27 cellular contexts compared by ENCODE assay signal in the genomic region with DNA sequence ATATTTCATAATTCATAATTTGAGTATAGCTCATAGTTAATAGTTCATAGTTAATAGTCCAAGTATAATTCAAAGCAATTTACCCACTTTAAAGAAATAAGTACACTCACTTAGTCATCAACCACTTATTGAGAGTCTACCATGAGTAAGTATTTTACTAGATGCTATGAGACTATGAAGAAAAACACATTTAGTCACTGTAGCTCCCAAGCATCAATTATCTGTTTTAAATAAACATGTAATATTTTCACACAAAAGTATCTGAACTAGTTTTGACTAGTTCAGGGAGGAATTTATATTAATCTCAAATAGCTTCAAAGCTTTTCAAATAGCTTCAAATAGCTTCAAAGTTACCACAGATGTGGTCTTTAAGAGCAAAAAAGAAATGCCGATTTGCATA.
DNase-seq lines count a peak whose midpoint lies in the region; ATAC-seq and TF ChIP-seq lines count a peak whose summit lies in the region.
"Had no signal": no experiment of that assay in that cellular context is flagged by ENCODE, and none has a peak within 500 bp of the region (broad histone marks: within the 10 kb centered on the region; RNA-seq: fewer than 3 reads in every experiment).

No MANE protein-coding gene starts in this region.

- intact Hi-C loops in mammary epithelial cell (cut with micrococcal nuclease) (no loop called here), breast epithelium (cut with DNase I; ENCODE audit: low total_unique reads) (no loop called here), ascending aorta (cut with DNase I) (no loop called here)
- intact Hi-C loops in activated CD4-positive, alpha-beta T cell treated with anti-CD3 and anti-CD28 coated beads, Interleukin-2, amount 10 ng/mL, durations not matched to agents 24 days and 14 days (cut with micrococcal nuclease) = no loop called here

- no peaks in the 10 kb centered on the region for H3K9me2 ChIP-seq in Karpas-422 (replicated peaks; ENCODE audit: insufficient read depth, low read length)

- H3K79me2 ChIP-seq in mammary epithelial cell (ENCODE audit: insufficient read depth, low read length) = no peaks in the 10 kb centered on the region
- H3K79me2 ChIP-seq in Karpas-422 (ENCODE audit: low read length) = no peaks in the 10 kb centered on the region

- 100% methylated on average over 1 of the region's 1 CpG for WGBS in mammary epithelial cell (ENCODE audit: low coverage, missing lambda C conversion rate)

- no peaks in the 10 kb centered on the region for H3K9me3 ChIP-seq in mammary epithelial cell (replicated peaks; ENCODE audit: insufficient read depth, low read length)
- H3K9me3 ChIP-seq in breast epithelium = no peaks in the 10 kb centered on the region
- H3K9me3 ChIP-seq in Karpas-422 (ENCODE audit: low read length) = 0 out of 2 replicates have a peak, but pooled peaks cover 3% of the 10 kb centered on the region
- no peaks in the 10 kb centered on the region for H3K9me3 ChIP-seq in ascending aorta
- H3K9me3 ChIP-seq: prostate gland had no signal

- H3K27ac ChIP-seq in mammary epithelial cell (ENCODE audit: insufficient read depth, low read depth, low read length) (no peak overlapping the region), breast epithelium (no peak overlapping the region), Karpas-422 (ENCODE audit: low read length) (no peak overlapping the region), ascending aorta (no peak overlapping the region)
- H3K27ac ChIP-seq: cardiac muscle cell, coronary artery, PC-9, prostate gland, skin epidermis had no signal

- TF ChIP-seq CTCF in mammary epithelial cell (conservative IDR thresholded peaks at IDR 0.05 in 1 of 2, IDR thresholded peaks at IDR 0.05 in 1 of 2; ENCODE audit: extremely low read depth in 1 of 2, insufficient read depth in 1 of 2, low read depth in 1 of 2, low read length in 2 of 2) = no peak
- TF ChIP-seq CTCF in breast epithelium (IDR thresholded peaks at IDR 0.05) = no peak
- TF ChIP-seq CTCF in foreskin fibroblast (IDR thresholded peaks at IDR 0.05; ENCODE audit: low read depth, low read length) = no peak
- no peak for TF ChIP-seq CTCF in ascending aorta (IDR thresholded peaks at IDR 0.05)

- H3K4me1 ChIP-seq in mammary epithelial cell (ENCODE audit: insufficient read depth, low read length) (no peaks in the 10 kb centered on the region), breast epithelium (no peaks in the 10 kb centered on the region), Karpas-422 (ENCODE audit: low read length) (peaks cover 29% of the 10 kb centered on the region), ascending aorta (no peaks in the 10 kb centered on the region)
- H3K4me1 ChIP-seq: prostate gland had no signal

- H3K4me1 Mint-ChIP-seq in activated CD4-positive, alpha-beta T cell treated with anti-CD3 and anti-CD28 coated beads, Interleukin-2, amount 10 ng/mL, durations not matched to agents 24 days and 14 days = no peaks in the 10 kb centered on the region
- H3K4me1 Mint-ChIP-seq: H9 had no signal

- no peaks in the 10 kb centered on the region for H3K36me3 ChIP-seq in mammary epithelial cell (ENCODE audit: insufficient read depth, low read length)
- H3K36me3 ChIP-seq in breast epithelium = no peaks in the 10 kb centered on the region
- no peaks in the 10 kb centered on the region for H3K36me3 ChIP-seq in Karpas-422 (ENCODE audit: insufficient read depth, low read length)
- H3K36me3 ChIP-seq in ascending aorta = no peaks in the 10 kb centered on the region
- H3K36me3 ChIP-seq: cardiac muscle cell, prostate gland had no signal

- no peak overlapping the region for H3K4me3 Mint-ChIP-seq in activated CD4-positive, alpha-beta T cell treated with anti-CD3 and anti-CD28 coated beads, Interleukin-2, amount 10 ng/mL, durations not matched to agents 24 days and 14 days
- H3K4me3 Mint-ChIP-seq: activated T-cell treated with anti-CD3 and anti-CD28 coated beads, Interleukin-2, amount 50 U/mL, for 24 hours; B cell; endodermal cell; H9; memory B cell had no signal

- BruUV-seq in mammary epithelial cell (replicated peaks; lab: Mats Ljungman, UMichigan) = no TSS peak

- H3K36me3 Mint-ChIP-seq in activated CD4-positive, alpha-beta T cell treated with anti-CD3 and anti-CD28 coated beads, Interleukin-2, amount 10 ng/mL, durations not matched to agents 24 days and 14 days (ENCODE audit: low read depth) = peaks cover 10% of the 10 kb centered on the region

- H3K4me3 ChIP-seq in mammary epithelial cell (replicated peaks in 1 of 3; ENCODE audit: insufficient read depth in 1 of 3, low read depth in 2 of 3, low read length in 3 of 3) (no peak overlapping the region), breast epithelium (no peak overlapping the region), foreskin fibroblast (ENCODE audit: low read depth in 1 of 2, low read length in 2 of 2) (no peak overlapping the region), Karpas-422 (ENCODE audit: low read length) (no peak overlapping the region), ascending aorta (no peak overlapping the region)
- H3K4me3 ChIP-seq: cardiac muscle cell, coronary artery, PC-9, prostate gland, skin epidermis had no signal

- in situ Hi-C loops in mammary epithelial cell (cut with MboI; ENCODE audit: low sequenced_read_pairs in 2 of 2) = no loop called here

- dilution Hi-C loops in mammary epithelial cell (cut with HindIII; ENCODE audit: low sequenced_read_pairs) = no loop called here

- H3K27me3 Mint-ChIP-seq in activated CD4-positive, alpha-beta T cell treated with anti-CD3 and anti-CD28 coated beads, Interleukin-2, amount 10 ng/mL, durations not matched to agents 24 days and 14 days = no peaks in the 10 kb centered on the region
- H3K27me3 Mint-ChIP-seq: activated T-cell treated with anti-CD3 and anti-CD28 coated beads, Interleukin-2, amount 50 U/mL, for 24 hours; B cell; memory B cell had no signal

- no peak overlapping the region for H3K27ac Mint-ChIP-seq in activated CD4-positive, alpha-beta T cell treated with anti-CD3 and anti-CD28 coated beads, Interleukin-2, amount 10 ng/mL, durations not matched to agents 24 days and 14 days
- H3K27ac Mint-ChIP-seq: activated T-cell treated with anti-CD3 and anti-CD28 coated beads, Interleukin-2, amount 50 U/mL, for 24 hours; B cell; endodermal cell; H9; memory B cell had no signal

- no peak for TF ChIP-seq POLR2A in breast epithelium (IDR thresholded peaks at IDR 0.05)

- no peak overlapping the region for H3K4me2 ChIP-seq in mammary epithelial cell (ENCODE audit: insufficient read depth, low read depth, low read length)
- H3K4me2 ChIP-seq in Karpas-422 (ENCODE audit: low read depth, low read length, poor library complexity, severe bottlenecking) = no peak overlapping the region
- H3K4me2 ChIP-seq: PC-9 had no signal

- peak; percentile 53 for DNase-seq in mammary epithelial cell
- DNase-seq in breast epithelium (ENCODE audit: low spot score in 2 of 2) = no peak
- peak; percentile 14 to 45 for DNase-seq in foreskin fibroblast
- DNase-seq in OCI-M1 (lab: John Stamatoyannopoulos, UW) = no peak
- DNase-seq in Karpas-422 = no peak
- no peak for DNase-seq in activated CD4-positive, alpha-beta T cell treated with anti-CD3 and anti-CD28 coated beads, Interleukin-2, amount 10 ng/mL, durations not matched to agents 24 days and 14 days
- no peak for DNase-seq in ascending aorta (ENCODE audit: low spot score in 2 of 2)
- DNase-seq: activated CD4-positive, alpha-beta T cell treated with anti-CD3 and anti-CD28 coated beads for 1 hour; activated T-cell treated with anti-CD3 and anti-CD28 coated beads, Interleukin-2, amount 50 U/mL, for 24 hours; endodermal cell; glutamatergic neuron; H9; kidney glomerular epithelial cell; NCI-H1417; NCI-H446; PC-9; SIG-M5; stimulated activated CD4-positive, alpha-beta T cell treated with anti-CD3 and anti-CD28 coated beads, Interleukin-2, amount 100 ng/mL, for 24 hours; substantia nigra; T-helper 1 cell had no signal

- no peak for ATAC-seq in SK-N-SH treated with all-trans-retinoic acid at 6 μM for 48 hours

- H4K20me1 ChIP-seq in mammary epithelial cell (ENCODE audit: insufficient read depth, low read length) = no peaks in the 10 kb centered on the region
- no peaks in the 10 kb centered on the region for H4K20me1 ChIP-seq in Karpas-422 (ENCODE audit: insufficient read depth, low read depth, low read length)

- H3K27me3 ChIP-seq in mammary epithelial cell (ENCODE audit: insufficient read depth, low read length) (no peaks in the 10 kb centered on the region), breast epithelium (no peaks in the 10 kb centered on the region), Karpas-422 (ENCODE audit: low read length) (no peaks in the 10 kb centered on the region), ascending aorta (no peaks in the 10 kb centered on the region)
- H3K27me3 ChIP-seq: cardiac muscle cell had no signal

- CTCF ChIA-PET in mammary epithelial cell (lab: Charles Lee; ENCODE audit: low non-redundant PET) = no interaction called here

- no peak overlapping the region for H2AFZ ChIP-seq in mammary epithelial cell (ENCODE audit: low read depth, low read length)
- H2AFZ ChIP-seq in Karpas-422 (ENCODE audit: low read length) = no peak overlapping the region; the same call in 1 of the 2 replicates
- H2AFZ ChIP-seq: PC-9 had no signal

- H3K9ac ChIP-seq in mammary epithelial cell (ENCODE audit: insufficient read depth, low read length) (no peak overlapping the region), Karpas-422 (ENCODE audit: low read length) (no peak overlapping the region)

- H3K9me3 Mint-ChIP-seq in activated CD4-positive, alpha-beta T cell treated with anti-CD3 and anti-CD28 coated beads, Interleukin-2, amount 10 ng/mL, durations not matched to agents 24 days and 14 days = no peaks in the 10 kb centered on the region
- H3K9me3 Mint-ChIP-seq: endodermal cell, H9 had no signal

TF ChIP-seq in SK-N-SH treated with all-trans-retinoic acid at 6 μM for 48 hours, 23 proteins besides CTCF, POLR2A, EP300 and RAD21:
- TF ChIP-seq ISL1 (CRISPR knock-in tag; IDR thresholded peaks at IDR 0.05) = peak; percentile 9; the same call in 1 of the 2 replicates
- TF ChIP-seq TCF4 (CRISPR knock-in tag; IDR thresholded peaks at IDR 0.05; ENCODE audit: borderline replicate concordance) = no peak

Comparison
In these comparisons a context has a peak if more than half of its experiments do, and no peak if none do; other contexts are left out.
1. DNase-seq: peak in mammary epithelial cell (single experiment) and foreskin fibroblast (2 of 2); none in breast epithelium (0 of 2), OCI-M1 (single experiment), Karpas-422 (single experiment), activated CD4-positive, alpha-beta T cell treated with anti-CD3 and anti-CD28 coated beads, Interleukin-2, amount 10 ng/mL, durations not matched to agents 24 days and 14 days (single experiment) and ascending aorta (0 of 2).